Comparison of ENCODE assay signal across 9 cellular contexts in the genomic region with DNA sequence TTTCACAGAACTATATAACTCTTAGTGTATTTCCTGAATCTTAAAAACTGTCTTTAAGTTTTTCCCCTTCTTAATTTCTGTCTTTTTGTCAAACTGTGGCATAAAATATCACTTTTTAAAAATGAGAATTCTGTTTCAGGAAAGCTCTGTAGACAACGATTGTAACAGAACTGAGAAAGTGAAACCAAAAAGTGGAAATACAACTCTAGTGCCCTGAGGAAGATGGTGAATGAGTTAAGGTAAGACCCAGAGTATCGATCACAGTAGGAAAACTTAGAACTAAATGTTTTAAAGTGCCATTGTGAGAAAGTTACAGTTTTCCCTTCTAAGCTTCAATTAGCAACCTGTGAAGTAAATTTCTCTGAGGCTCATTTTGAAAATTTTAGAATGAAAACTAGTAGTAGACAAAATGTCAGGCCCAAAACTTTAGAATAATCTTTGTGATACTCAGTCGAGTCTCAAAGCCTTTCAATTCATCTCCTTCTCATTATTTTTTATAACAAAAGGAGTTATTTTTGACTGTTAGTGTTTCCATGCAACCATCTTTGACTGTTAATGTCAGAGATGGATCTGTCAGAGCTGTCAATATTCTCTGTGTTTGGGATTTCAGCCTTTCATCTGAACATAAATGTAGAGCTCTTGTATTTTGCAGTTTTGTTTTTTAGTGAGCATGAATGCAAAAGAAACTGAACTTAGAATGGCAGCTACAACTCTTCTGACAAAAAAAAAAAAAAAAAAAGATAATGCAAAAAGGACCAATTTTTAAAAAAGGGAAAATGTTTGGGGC. TPM values are rescaled to one million over a fixed set of nuclear protein-coding genes. Genes with fewer than 3 reads are reported as not detected.
DNase-seq lines count a peak whose midpoint lies in the region; ATAC-seq and TF ChIP-seq lines count a peak whose summit lies in the region.
"Had no signal": no experiment of that assay in that cellular context is flagged by ENCODE, and none has a peak within 500 bp of the region (broad histone marks: within the 10 kb centered on the region; RNA-seq: fewer than 3 reads in every experiment).

No MANE protein-coding gene starts in this region.

- no peak overlapping the region for H3K4me3 Mint-ChIP-seq in CD4-positive, CD25-positive, alpha-beta regulatory T cell

- no peak for TF ChIP-seq CTCF in mammary epithelial cell (conservative IDR thresholded peaks at IDR 0.05 in 1 of 2, IDR thresholded peaks at IDR 0.05 in 1 of 2; ENCODE audit: extremely low read depth in 1 of 2, insufficient read depth in 1 of 2, low read depth in 1 of 2, low read length in 2 of 2)
- TF ChIP-seq CTCF in body of pancreas (IDR thresholded peaks at IDR 0.05): no peak
- no peak for TF ChIP-seq CTCF in esophagus squamous epithelium (IDR thresholded peaks at IDR 0.05)

- peaks cover 0 to 3% (median 0%) of the 10 kb centered on the region in 7 donors for H3K9me3 Mint-ChIP-seq in CD4-positive, CD25-positive, alpha-beta regulatory T cell

- in situ Hi-C loops in mammary epithelial cell (cut with MboI; ENCODE audit: low sequenced_read_pairs in 2 of 2): no loop called here

- H3K4me2 ChIP-seq in mammary epithelial cell (ENCODE audit: insufficient read depth, low read depth, low read length): peak overlapping the region; percentile 87

- BruUV-seq in mammary epithelial cell (replicated peaks; lab: Mats Ljungman, UMichigan): no TSS peak

- no peaks in the 10 kb centered on the region for H3K4me1 ChIP-seq in CD4-positive, CD25-positive, alpha-beta regulatory T cell (ENCODE audit: control insufficient read depth, insufficient read depth, low read length, poor library complexity, severe bottlenecking)
- H3K4me1 ChIP-seq in mammary epithelial cell (ENCODE audit: insufficient read depth, low read length) (no peaks in the 10 kb centered on the region), body of pancreas (no peaks in the 10 kb centered on the region), esophagus squamous epithelium (no peaks in the 10 kb centered on the region)

- no peaks in the 10 kb centered on the region for H3K9me3 ChIP-seq in CD4-positive, CD25-positive, alpha-beta regulatory T cell (ENCODE audit: control insufficient read depth in 2 of 2, low read length in 2 of 2)
- H3K9me3 ChIP-seq in mammary epithelial cell (replicated peaks; ENCODE audit: insufficient read depth, low read length) (no peaks in the 10 kb centered on the region), body of pancreas (no peaks in the 10 kb centered on the region), esophagus squamous epithelium (no peaks in the 10 kb centered on the region)

- H3K4me1 Mint-ChIP-seq in CD4-positive, CD25-positive, alpha-beta regulatory T cell: peaks cover 0 to 2% (median 0%) of the 10 kb centered on the region in 4 donors

- no peak overlapping the region for H3K27ac ChIP-seq in CD4-positive, CD25-positive, alpha-beta regulatory T cell (ENCODE audit: insufficient read depth, low read length, poor library complexity, severe bottlenecking)
- no peak overlapping the region for H3K27ac ChIP-seq in mammary epithelial cell (ENCODE audit: insufficient read depth, low read depth, low read length)
- no peak overlapping the region for H3K27ac ChIP-seq in body of pancreas
- H3K27ac ChIP-seq in esophagus squamous epithelium: no peak overlapping the region

- H3K27me3 Mint-ChIP-seq in CD4-positive, CD25-positive, alpha-beta regulatory T cell: no peaks in the 10 kb centered on the region

- H3K36me3 Mint-ChIP-seq in CD4-positive, CD25-positive, alpha-beta regulatory T cell: no peaks in the 10 kb centered on the region

- H3K79me2 ChIP-seq in mammary epithelial cell (ENCODE audit: insufficient read depth, low read length): no peaks in the 10 kb centered on the region

- H2AFZ ChIP-seq in mammary epithelial cell (ENCODE audit: low read depth, low read length): peak overlapping the region; percentile 86

- TF ChIP-seq POLR2A in body of pancreas (IDR thresholded peaks at IDR 0.05): no peak
- TF ChIP-seq POLR2A in esophagus squamous epithelium (IDR thresholded peaks at IDR 0.05): no peak

- no peaks in the 10 kb centered on the region for H3K36me3 ChIP-seq in CD4-positive, CD25-positive, alpha-beta regulatory T cell (ENCODE audit: control insufficient read depth, insufficient read depth, low read length)
- no peaks in the 10 kb centered on the region for H3K36me3 ChIP-seq in mammary epithelial cell (ENCODE audit: insufficient read depth, low read length)
- H3K36me3 ChIP-seq in body of pancreas (replicated peaks in 1 of 2; ENCODE audit: insufficient read depth in 1 of 2, low read depth in 2 of 2): no peaks in the 10 kb centered on the region
- H3K36me3 ChIP-seq in esophagus squamous epithelium: no peaks in the 10 kb centered on the region

- dilution Hi-C loops in mammary epithelial cell (cut with HindIII; ENCODE audit: low sequenced_read_pairs): no loop called here

- H3K27me3 ChIP-seq in CD4-positive, CD25-positive, alpha-beta regulatory T cell (ENCODE audit: control insufficient read depth, insufficient read depth, low read length): no peaks in the 10 kb centered on the region
- no peaks in the 10 kb centered on the region for H3K27me3 ChIP-seq in mammary epithelial cell (ENCODE audit: insufficient read depth, low read length)
- no peaks in the 10 kb centered on the region for H3K27me3 ChIP-seq in body of pancreas
- no peaks in the 10 kb centered on the region for H3K27me3 ChIP-seq in esophagus squamous epithelium

- no peak for ATAC-seq in CD4-positive, CD25-positive, alpha-beta regulatory T cell (ENCODE audit: low read depth in 2 of 2)
- ATAC-seq in GM19463 (IDR thresholded peaks at IDR 0.05; ENCODE audit: unreplicated experiment) (peak; percentile 85), HG03520 (IDR thresholded peaks at IDR 0.05; ENCODE audit: unreplicated experiment) (peak; percentile 90), body of pancreas (no peak)

- CTCF ChIA-PET in mammary epithelial cell (lab: Charles Lee; ENCODE audit: low non-redundant PET): no interaction called here

- intact Hi-C loops in mammary epithelial cell (cut with micrococcal nuclease) (no loop called here), body of pancreas (cut with DNase I) (no loop called here), esophagus squamous epithelium (cut with DNase I) (no loop called here)

- peak overlapping the region; percentile 6 for H3K9ac ChIP-seq in mammary epithelial cell (ENCODE audit: insufficient read depth, low read length)

- WGBS in mammary epithelial cell (ENCODE audit: low coverage, missing lambda C conversion rate): 9% methylated on average over 3 of the region's 3 CpGs
- 25 to 38% methylated on average over 3 of the region's 3 CpGs for WGBS in body of pancreas, 2 donors
- WGBS in esophagus squamous epithelium, 2 donors: 21 to 32% methylated on average over 3 of the region's 3 CpGs

- no peak for DNase-seq in CD4-positive, CD25-positive, alpha-beta regulatory T cell
- DNase-seq in mammary epithelial cell (peak; percentile 11), ureter (ENCODE audit: low spot score) (no peak), SW480 (ENCODE audit: low spot score) (no peak), body of pancreas (no peak), esophagus squamous epithelium (lab: John Stamatoyannopoulos, UW) (no peak)

- no peaks in the 10 kb centered on the region for H4K20me1 ChIP-seq in mammary epithelial cell (ENCODE audit: insufficient read depth, low read length)

- H3K27ac Mint-ChIP-seq in CD4-positive, CD25-positive, alpha-beta regulatory T cell: no peak overlapping the region

- H3K4me3 ChIP-seq in CD4-positive, CD25-positive, alpha-beta regulatory T cell (ENCODE audit: low read depth, low read length): peak overlapping the region; percentile 28
- H3K4me3 ChIP-seq in mammary epithelial cell (replicated peaks in 1 of 3; ENCODE audit: insufficient read depth in 1 of 3, low read depth in 2 of 3, low read length in 3 of 3) (peak overlapping the region; percentile 11 to 43 (median 41)), body of pancreas (no peak overlapping the region), esophagus squamous epithelium (peak overlapping the region in 2 of 4 donors; percentile 10 to 16)

RNA-seq across cellular contexts. Expression of gene TRDN, which starts 19.0 kb away (rescaled TPM):
- not detected for total RNA-seq in CD4-positive, CD25-positive, alpha-beta regulatory T cell
- polyA plus RNA-seq in CD4-positive, CD25-positive, alpha-beta regulatory T cell: not detected
- total RNA-seq in mammary epithelial cell (not detected), ureter (0.44 TPM), body of pancreas (not detected), esophagus squamous epithelium (not detected)
- polyA plus RNA-seq in mammary epithelial cell: not detected
- not detected for polyA minus RNA-seq in mammary epithelial cell
- total RNA-seq: dermis microvascular lymphatic vessel endothelial cell had no signal

Comparison
In these comparisons a context has a peak if more than half of its experiments do, and no peak if none do; other contexts are left out.
1. ATAC-seq: peak in GM19463 (single experiment) and HG03520 (single experiment); none in CD4-positive, CD25-positive, alpha-beta regulatory T cell (0 of 2) and body of pancreas (single experiment).
2. H3K4me3 ChIP-seq: peak in CD4-positive, CD25-positive, alpha-beta regulatory T cell (single experiment) and mammary epithelial cell (3 of 3); none in body of pancreas (0 of 2).